In the genomic region with DNA sequence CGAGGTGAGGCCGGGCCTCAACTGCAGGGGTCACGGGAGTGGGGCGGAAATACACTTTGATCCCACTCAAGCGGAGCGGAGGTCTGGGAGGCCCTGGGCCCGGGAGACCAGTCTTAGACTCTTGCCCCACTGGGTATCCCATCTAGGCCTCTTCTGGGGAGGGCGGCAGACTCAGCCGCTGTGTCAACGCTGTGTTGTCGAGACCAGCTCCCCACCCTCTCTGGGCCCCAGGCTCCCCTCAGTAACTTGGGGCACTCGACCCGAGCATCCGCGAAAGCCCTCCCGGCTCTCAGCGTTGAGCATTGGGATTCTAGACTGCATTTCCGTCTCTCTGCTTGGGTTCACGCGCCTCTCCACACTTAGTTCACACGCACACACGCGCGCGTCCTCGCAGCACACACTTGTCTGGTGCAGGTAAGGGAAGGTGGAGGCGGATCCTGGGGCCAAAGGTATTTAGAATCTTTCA, we compare ENCODE assay signal across 11 cellular contexts. TPM values are rescaled to one million over a fixed set of nuclear protein-coding genes. Genes with fewer than 3 reads are reported as not detected.
A peak's percentile ranks its signal among the peaks of the same experiment; 100 is the strongest.
DNase-seq lines count a peak whose midpoint lies in the region; TF ChIP-seq lines count a peak whose summit lies in the region.
"Had no signal": no experiment of that assay in that cellular context is flagged by ENCODE, and none has a peak within 500 bp of the region (broad histone marks: within the 10 kb centered on the region; RNA-seq: fewer than 3 reads in every experiment).

No MANE protein-coding gene starts in this region.

- H3K27me3 ChIP-seq in spleen (replicated peaks in 1 of 7) (peaks cover 27 to 100% (median 100%) of the 10 kb centered on the region in 7 donors), H7 (ENCODE audit: control insufficient read depth, insufficient read depth, low read length) (peaks cover 97% of the 10 kb centered on the region)

- H3K27me3 Mint-ChIP-seq in activated CD4-positive, alpha-beta T cell treated with anti-CD3 and anti-CD28 coated beads, Interleukin-2, amount 10 ng/mL, durations not matched to agents 7 days and 5 days, result peaks cover 79% of the 10 kb centered on the region
- H3K27me3 Mint-ChIP-seq in activated CD4-positive, alpha-beta memory T cell treated with anti-CD3 and anti-CD28 coated beads, Interleukin-2, amount 10 ng/mL, durations not matched to agents 7 days and 5 days, result peaks cover 79% of the 10 kb centered on the region

- H3K4me3 ChIP-seq in iPS-18c (ENCODE audit: insufficient read depth, low read depth, low read length), result peak overlapping the region; percentile 42; the same call in 1 of the 2 replicates
- H3K4me3 ChIP-seq in spleen, result peak overlapping the region in 7 of 8 donors; percentile 1 to 73 (median 32)
- no peak overlapping the region; the same call in 1 of the 2 replicates for H3K4me3 ChIP-seq in H7 (ENCODE audit: insufficient read depth, low read depth, low read length)

- peak overlapping the region; percentile 36 for H3K4me3 Mint-ChIP-seq in activated CD4-positive, alpha-beta T cell treated with anti-CD3 and anti-CD28 coated beads, Interleukin-2, amount 10 ng/mL, durations not matched to agents 7 days and 5 days
- H3K4me3 Mint-ChIP-seq in activated CD4-positive, alpha-beta memory T cell treated with anti-CD3 and anti-CD28 coated beads, Interleukin-2, amount 10 ng/mL, durations not matched to agents 7 days and 5 days, result no peak overlapping the region

- 7 to 30% (median 12%) methylated on average over 20 to 27 of the region's 27 CpGs for WGBS in spleen, 5 donors

- no peaks in the 10 kb centered on the region for H3K36me3 ChIP-seq in spleen
- H3K36me3 ChIP-seq in H7 (replicated peaks; ENCODE audit: control insufficient read depth, insufficient read depth, low read length), result no peaks in the 10 kb centered on the region

- H3K9me3 Mint-ChIP-seq in activated CD4-positive, alpha-beta T cell treated with anti-CD3 and anti-CD28 coated beads, Interleukin-2, amount 10 ng/mL, durations not matched to agents 7 days and 5 days, result peaks cover 3% of the 10 kb centered on the region
- no peaks in the 10 kb centered on the region for H3K9me3 Mint-ChIP-seq in activated CD4-positive, alpha-beta memory T cell treated with anti-CD3 and anti-CD28 coated beads, Interleukin-2, amount 10 ng/mL, durations not matched to agents 7 days and 5 days

- peaks cover 28% of the 10 kb centered on the region for H3K4me1 Mint-ChIP-seq in activated CD4-positive, alpha-beta T cell treated with anti-CD3 and anti-CD28 coated beads, Interleukin-2, amount 10 ng/mL, durations not matched to agents 7 days and 5 days
- peaks cover 43% of the 10 kb centered on the region for H3K4me1 Mint-ChIP-seq in activated CD4-positive, alpha-beta memory T cell treated with anti-CD3 and anti-CD28 coated beads, Interleukin-2, amount 10 ng/mL, durations not matched to agents 7 days and 5 days

- POLR2A ChIA-PET in activated CD4-positive, alpha-beta T cell treated with anti-CD3 and anti-CD28 coated beads, Interleukin-2, amount 10 ng/mL, durations not matched to agents 7 days and 5 days (lab: Charles Lee), result no interaction called here
- POLR2A ChIA-PET in activated CD4-positive, alpha-beta memory T cell treated with anti-CD3 and anti-CD28 coated beads, Interleukin-2, amount 10 ng/mL, durations not matched to agents 7 days and 5 days (lab: Charles Lee), result no interaction called here

- CTCF ChIA-PET in activated CD4-positive, alpha-beta T cell treated with anti-CD3 and anti-CD28 coated beads, Interleukin-2, amount 10 ng/mL, durations not matched to agents 7 days and 5 days (lab: Charles Lee), result interaction anchor here (1.0 to 2.7 kb wide), 4 partner anchors 8 to 27 kb away, joined by 3 to 10 read pairs (median 3); no protein-coding TSS in a partner anchor
- CTCF ChIA-PET in activated CD4-positive, alpha-beta memory T cell treated with anti-CD3 and anti-CD28 coated beads, Interleukin-2, amount 10 ng/mL, durations not matched to agents 7 days and 5 days (lab: Charles Lee), result interaction anchor here (1.3 to 1.5 kb wide), 3 partner anchors 11 to 59 kb away, joined by 3 to 4 read pairs (median 3); no protein-coding TSS in a partner anchor

- H3K27ac ChIP-seq in spleen, result peak overlapping the region in 5 of 8 donors; percentile 67 to 80 (median 78)

- TF ChIP-seq CTCF in spleen (IDR thresholded peaks at IDR 0.05 in 8 of 11, conservative IDR thresholded peaks at IDR 0.05 in 3 of 11), result no peak

- intact Hi-C loops in spleen (cut with DNase I; ENCODE audit: low total_unique reads), result no loop called here

- peaks cover 26 to 98% (median 64%) of the 10 kb centered on the region in 6 donors for H3K4me1 ChIP-seq in spleen

- DNase-seq in activated CD4-positive, alpha-beta T cell treated with anti-CD3 and anti-CD28 coated beads, Interleukin-2, amount 10 ng/mL, durations not matched to agents 7 days and 5 days, result no peak
- no peak for DNase-seq in activated CD4-positive, alpha-beta T cell treated with anti-CD3 and anti-CD28 coated beads, Interleukin-2, amount 50 U/mL, for 48 hours
- DNase-seq in activated CD4-positive, alpha-beta memory T cell treated with anti-CD3 and anti-CD28 coated beads, Interleukin-2, amount 10 ng/mL, durations not matched to agents 7 days and 5 days, result no peak
- peak; percentile 70 for DNase-seq in spleen
- no peak for DNase-seq in OCI-M2 (lab: John Stamatoyannopoulos, UW; ENCODE audit: unreplicated experiment)
- DNase-seq in DMS 273 (lab: John Stamatoyannopoulos, UW; ENCODE audit: unreplicated experiment), result no peak
- no peak for DNase-seq in H7
- DNase-seq: ACHN, GF-D8, SW 1271 had no signal

- no peak for TF ChIP-seq POLR2A in spleen (IDR thresholded peaks at IDR 0.05)

- peak overlapping the region; percentile 50 for H3K27ac Mint-ChIP-seq in activated CD4-positive, alpha-beta T cell treated with anti-CD3 and anti-CD28 coated beads, Interleukin-2, amount 10 ng/mL, durations not matched to agents 7 days and 5 days
- H3K27ac Mint-ChIP-seq in activated CD4-positive, alpha-beta memory T cell treated with anti-CD3 and anti-CD28 coated beads, Interleukin-2, amount 10 ng/mL, durations not matched to agents 7 days and 5 days, result peak overlapping the region; percentile 31

- H3K9me3 ChIP-seq in iPS-18c (ENCODE audit: control insufficient read depth, insufficient read depth, low read length) (no peaks in the 10 kb centered on the region), spleen (peaks cover 0 to 21% (median 0%) of the 10 kb centered on the region in 8 donors)

- peaks cover 12% of the 10 kb centered on the region for H3K36me3 Mint-ChIP-seq in activated CD4-positive, alpha-beta T cell treated with anti-CD3 and anti-CD28 coated beads, Interleukin-2, amount 10 ng/mL, durations not matched to agents 7 days and 5 days (ENCODE audit: low read depth)
- peaks cover 30% of the 10 kb centered on the region for H3K36me3 Mint-ChIP-seq in activated CD4-positive, alpha-beta memory T cell treated with anti-CD3 and anti-CD28 coated beads, Interleukin-2, amount 10 ng/mL, durations not matched to agents 7 days and 5 days (ENCODE audit: low read depth)

RNA-seq across cellular contexts. Expression of a gene that starts 1.7 kb away (rescaled TPM):
- total RNA-seq in activated CD4-positive, alpha-beta T cell treated with anti-CD3 and anti-CD28 coated beads, Interleukin-2, amount 10 ng/mL, durations not matched to agents 7 days and 5 days, result not detected
- not detected for total RNA-seq in activated CD4-positive, alpha-beta memory T cell treated with anti-CD3 and anti-CD28 coated beads, Interleukin-2, amount 10 ng/mL, durations not matched to agents 7 days and 5 days
- 1 to 10 TPM in 6 of 7 donors, under 1 TPM in 1; 0.57 to 3.1 (median 1.7) TPM for total RNA-seq in spleen
- 1 to 10 TPM in 1 of 3 donors, under 1 TPM in 2; 0.83 to 1.5 (median 0.83) TPM for polyA plus RNA-seq in spleen
- 0.52 and 0.76 TPM in 2 replicates for total RNA-seq in H7 (2014; rRNA removed; shearing (Covaris generic))

RNA-seq across cellular contexts. Expression of a gene that starts 58.5 kb away (rescaled TPM):
- 10 to 100 TPM; 14.6 to 17.3 TPM for total RNA-seq in activated CD4-positive, alpha-beta T cell treated with anti-CD3 and anti-CD28 coated beads, Interleukin-2, amount 10 ng/mL, durations not matched to agents 7 days and 5 days
- total RNA-seq in activated CD4-positive, alpha-beta memory T cell treated with anti-CD3 and anti-CD28 coated beads, Interleukin-2, amount 10 ng/mL, durations not matched to agents 7 days and 5 days, result 10 to 100 TPM; 18.5 TPM
- total RNA-seq in spleen, result 10 to 100 TPM; 15.0 to 23.4 (median 19.9) TPM
- 10 to 100 TPM in 2 of 3 donors, 1 to 10 TPM in 1; 9.9 to 18.9 (median 12.7) TPM for polyA plus RNA-seq in spleen
- total RNA-seq in H7 (2014; rRNA removed; shearing (Covaris generic)), result 27.7 and 32.4 TPM in 2 replicates
